30 cellular contexts compared by ENCODE assay signal in genomic region chr12:69287556-69287955, GRCh38.
"Had no signal": no experiment of that assay in that cellular context is flagged by ENCODE, and none has a peak within 500 bp of the region (broad histone marks: within the 10 kb centered on the region; RNA-seq: fewer than 3 reads in every experiment).

No MANE protein-coding gene starts in this region.

- H3K27ac ChIP-seq: adrenal gland, ascending aorta, body of pancreas, brain microvascular endothelial cell, breast epithelium, cardiac muscle cell had no signal

- H3K36me3 ChIP-seq: adrenal gland, ascending aorta, brain microvascular endothelial cell, breast epithelium, cardiac muscle cell had no signal

- H3K4me1 ChIP-seq: breast epithelium had no signal

- H3K27me3 ChIP-seq: adrenal gland, ascending aorta, body of pancreas, brain microvascular endothelial cell, cardiac muscle cell had no signal

- DNase-seq: activated effector memory CD4-positive, alpha-beta T cell treated with anti-CD3 and anti-CD28 coated beads, Interleukin-2, amount 50 U/mL, for 16 hours; activated effector memory CD4-positive, alpha-beta T cell treated with Interleukin-2 at 50 U/mL for 16 hours; activated gamma-delta T cell; activated gamma-delta T cell treated with Interleukin-2 at 50 U/mL for 16 hours; activated naive CD4-positive, alpha-beta T cell; activated naive CD4-positive, alpha-beta T cell treated with anti-CD3 and anti-CD28 coated beads for 36 hours; activated naive CD4-positive, alpha-beta T cell treated with anti-CD3 and anti-CD28 coated beads, Interleukin-2, amount 10 ng/mL, durations not matched to agents 7 days and 5 days; activated naive CD4-positive, alpha-beta T cell treated with anti-CD3 and anti-CD28 coated beads, Interleukin-2, amount 50 U/mL, for 16 hours; activated naive CD4-positive, alpha-beta T cell treated with Interleukin-2 at 50 U/mL for 16 hours; activated naive CD8-positive, alpha-beta T cell treated with anti-CD3 and anti-CD28 coated beads for 36 hours; activated naive CD8-positive, alpha-beta T cell treated with anti-CD3 and anti-CD28 coated beads, Interleukin-2, amount 10 ng/mL, durations not matched to agents 7 days and 5 days; activated naive CD8-positive, alpha-beta T cell treated with anti-CD3 and anti-CD28 coated beads, Interleukin-2, amount 50 U/mL, for 24 hours; activated T-cell treated with anti-CD3 and anti-CD28 coated beads, Interleukin-2, amount 50 U/mL, for 1 hour; activated T-cell treated with anti-CD3 and anti-CD28 coated beads, Interleukin-2, amount 50 U/mL, for 24 hours; activated T-cell treated with anti-CD3 and anti-CD28 coated beads, Interleukin-2, amount 50 U/mL, for 4 hours; activated T-cell treated with anti-CD3 and anti-CD28 coated beads, Interleukin-2, amount 50 U/mL, for 48 hours; activated T-cell treated with anti-CD3 and anti-CD28 coated beads, Interleukin-2, amount 50 U/mL, for 72 hours; adrenal gland; amniotic stem cell; amygdala; anterior cingulate cortex; aorta; body of pancreas; brain microvascular endothelial cell; caudate nucleus; central memory CD4-positive, alpha-beta T cell; cerebellar nuclear complex had no signal

- H3K4me3 ChIP-seq: adrenal gland, ascending aorta, body of pancreas, breast epithelium, cardiac muscle cell had no signal

- H3K9me3 ChIP-seq: adrenal gland, ascending aorta, body of pancreas, breast epithelium had no signal
